In genomic region chr16:66872927-66873684, GRCh38 we compare ENCODE assay signal across 1 cellular context.
TF ChIP-seq lines count a peak whose summit lies in the region.

No MANE protein-coding gene starts in this region.

TF ChIP-seq in HEK293, 187 proteins besides CTCF, POLR2A, EP300 and RAD21 (continued from another document):
- TF ChIP-seq ZNF692 (tag by site-specific recombination; IDR thresholded peaks at IDR 0.05), result peak; percentile 82
- TF ChIP-seq ZNF24 (tag by site-specific recombination; IDR thresholded peaks at IDR 0.05), result peak; percentile 67; the same call in 1 of the 2 replicates
- no peak for TF ChIP-seq ZNF175 (tag by site-specific recombination; IDR thresholded peaks at IDR 0.05)
- peak; percentile 81 for TF ChIP-seq ZBTB26 (tag by site-specific recombination; optimal IDR thresholded peaks at IDR 0.05)
- TF ChIP-seq HIC1 (tag by site-specific recombination; IDR thresholded peaks at IDR 0.05), result peak; percentile 26; the same call in 1 of the 2 replicates
- TF ChIP-seq ZNF701 (tag by site-specific recombination; IDR thresholded peaks at IDR 0.05), result no peak
- TF ChIP-seq ZNF610 (tag by site-specific recombination; IDR thresholded peaks at IDR 0.05; ENCODE audit: borderline replicate concordance), result no peak
- no peak for TF ChIP-seq ZFP41 (tag by site-specific recombination; IDR thresholded peaks at IDR 0.05; ENCODE audit: borderline replicate concordance)
- peak; percentile 70 for TF ChIP-seq ZNF513 (tag by site-specific recombination; IDR thresholded peaks at IDR 0.05)
- TF ChIP-seq ZNF654 (tag by site-specific recombination; IDR thresholded peaks at IDR 0.05; ENCODE audit: low read depth), result peak; percentile 27; the same call in 1 of the 2 replicates
- no peak for TF ChIP-seq ZNF518A (tag by site-specific recombination; conservative IDR thresholded peaks at IDR 0.05; ENCODE audit: low read depth)
- peak; percentile 67 for TF ChIP-seq GLIS2 (tag by site-specific recombination; IDR thresholded peaks at IDR 0.05)
- no peak for TF ChIP-seq WT1 (tag by site-specific recombination; IDR thresholded peaks at IDR 0.05)
- TF ChIP-seq SP2 (tag by site-specific recombination; IDR thresholded peaks at IDR 0.05), result peak; percentile 74
- peak; percentile 96 for TF ChIP-seq ZNF660 (tag by site-specific recombination; IDR thresholded peaks at IDR 0.05)
- TF ChIP-seq ZNF335 (tag by site-specific recombination; conservative IDR thresholded peaks at IDR 0.05), result peak; percentile 65
- TF ChIP-seq ZNF510 (tag by site-specific recombination; IDR thresholded peaks at IDR 0.05; ENCODE audit: insufficient replicate concordance), result no peak
- 0 out of 2 replicates have a peak, but pooled peaks have one; percentile 15 for TF ChIP-seq ZBTB8A (tag by site-specific recombination; IDR thresholded peaks at IDR 0.05)
- peak; percentile 66; the same call in 1 of the 2 replicates for TF ChIP-seq IKZF3 (tag by site-specific recombination; IDR thresholded peaks at IDR 0.05)
- peak; percentile 53; the same call in 1 of the 2 replicates for TF ChIP-seq ZNF10 (tag by site-specific recombination; IDR thresholded peaks at IDR 0.05)
- TF ChIP-seq ZBTB21 (tag by site-specific recombination; IDR thresholded peaks at IDR 0.05), result 0 out of 2 replicates have a peak, but pooled peaks have one; percentile 20
- TF ChIP-seq ZNF600 (tag by site-specific recombination; IDR thresholded peaks at IDR 0.05), result peak; percentile 74
- TF ChIP-seq ZNF626 (tag by site-specific recombination; IDR thresholded peaks at IDR 0.05), result no peak
- peak; percentile 74 for TF ChIP-seq ZEB2 (tag by site-specific recombination; IDR thresholded peaks at IDR 0.05)
- peak; percentile 87; the same call in 1 of the 2 replicates for TF ChIP-seq ZNF2 (tag by site-specific recombination; IDR thresholded peaks at IDR 0.05)
- no peak for TF ChIP-seq ZNF707 (tag by site-specific recombination; IDR thresholded peaks at IDR 0.05)
- TF ChIP-seq ZNF280D (tag by site-specific recombination; IDR thresholded peaks at IDR 0.05), result no peak
- TF ChIP-seq ZNF76 (tag by site-specific recombination; IDR thresholded peaks at IDR 0.05; ENCODE audit: borderline replicate concordance, low read depth), result 0 out of 2 replicates have a peak, but pooled peaks have one; percentile 48
- TF ChIP-seq TRIM28 (IDR thresholded peaks at IDR 0.05; ENCODE audit: borderline replicate concordance, low read length), result peak; percentile 76; the same call in 1 of the 2 replicates
- TF ChIP-seq PRDM10 (tag by site-specific recombination; IDR thresholded peaks at IDR 0.05), result peak; percentile 90
